14 cellular contexts compared by ENCODE assay signal in the genomic region with DNA sequence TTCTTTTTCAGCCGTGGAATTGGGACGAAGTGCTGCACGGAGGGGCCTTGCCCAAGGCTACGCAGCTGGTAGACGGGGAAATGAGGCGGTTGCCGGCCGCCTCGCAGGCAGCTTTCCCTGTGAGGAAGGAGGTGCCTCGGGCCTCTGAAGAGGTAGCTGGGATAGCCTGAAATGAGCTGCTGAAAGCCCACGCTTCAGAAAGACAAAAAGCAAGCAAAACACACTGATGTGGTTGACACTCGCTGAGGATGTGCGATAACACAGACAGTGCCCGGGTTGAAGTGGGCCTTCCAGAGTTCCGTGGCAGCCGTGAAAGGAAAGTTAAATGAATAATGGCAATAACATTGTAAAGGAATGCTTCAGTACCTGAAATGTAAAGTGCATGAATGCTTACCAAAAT. TPM values are rescaled to one million over a fixed set of nuclear protein-coding genes. Genes with fewer than 3 reads are reported as not detected.
DNase-seq lines count a peak whose midpoint lies in the region; ATAC-seq and FAIRE-seq lines count a peak whose summit lies in the region.
"Had no signal": no experiment of that assay in that cellular context is flagged by ENCODE, and none has a peak within 500 bp of the region (broad histone marks: within the 10 kb centered on the region; RNA-seq: fewer than 3 reads in every experiment).

No MANE protein-coding gene starts in this region.

- no peak for FAIRE-seq in urothelium cell line (lab: Jason Lieb, UNC)
- FAIRE-seq: colon had no signal

- no peaks in the 10 kb centered on the region for H3K36me3 Mint-ChIP-seq in natural killer cell treated with Interleukin-12 subunit alpha and Interleukin-12 subunit beta and Interleukin-15 and Interleukin-18, amount 100 ng/mL, for 72 hours
- H3K36me3 Mint-ChIP-seq in stimulated activated memory B cell treated with anti-CD40 and anti-IgM and Interleukin-4, amounts not matched to agents 10 μg/mL and 1 μg/mL and 100 μg/mL, for 72 hours, result no peaks in the 10 kb centered on the region

- peaks cover 76 to 83% of the 10 kb centered on the region in 2 donors for H3K4me1 Mint-ChIP-seq in natural killer cell treated with Interleukin-12 subunit alpha and Interleukin-12 subunit beta and Interleukin-15 and Interleukin-18, amount 100 ng/mL, for 72 hours (ENCODE audit: low read depth in 2 of 2)
- H3K4me1 Mint-ChIP-seq in stimulated activated memory B cell treated with anti-CD40 and anti-IgM and Interleukin-4, amounts not matched to agents 10 μg/mL and 1 μg/mL and 100 μg/mL, for 72 hours, result peaks cover 25% of the 10 kb centered on the region

- no peaks in the 10 kb centered on the region for H3K9me3 Mint-ChIP-seq in natural killer cell treated with Interleukin-12 subunit alpha and Interleukin-12 subunit beta and Interleukin-15 and Interleukin-18, amount 100 ng/mL, for 72 hours
- no peaks in the 10 kb centered on the region for H3K9me3 Mint-ChIP-seq in stimulated activated memory B cell treated with anti-CD40 and anti-IgM and Interleukin-4, amounts not matched to agents 10 μg/mL and 1 μg/mL and 100 μg/mL, for 72 hours

- H3K4me3 Mint-ChIP-seq in natural killer cell treated with Interleukin-12 subunit alpha and Interleukin-12 subunit beta and Interleukin-15 and Interleukin-18, amount 100 ng/mL, for 72 hours, result peak overlapping the region; percentile 85
- no peak overlapping the region for H3K4me3 Mint-ChIP-seq in stimulated activated memory B cell treated with anti-CD40 and anti-IgM and Interleukin-4, amounts not matched to agents 10 μg/mL and 1 μg/mL and 100 μg/mL, for 72 hours

- DNase-seq in activated CD4-positive, alpha-beta T cell treated with anti-CD3 and anti-CD28 coated beads for 4 hours, result peak; percentile 46 to 48
- peak; percentile 19 for DNase-seq in activated T-helper 9 cell treated with anti-CD3 and anti-CD28 coated beads, Interleukin-2, amount 50 U/mL, for 16 hours (ENCODE audit: low read depth)
- peak; percentile 67 for DNase-seq in natural killer cell treated with Interleukin-12 subunit alpha and Interleukin-12 subunit beta and Interleukin-15 and Interleukin-18, amount 100 ng/mL, for 72 hours (ENCODE audit: low spot score)
- DNase-seq in urothelium cell line (ENCODE audit: low spot score) (no peak), NCI-H345 treated with DMSO at 0.1 percent for 48 hours (lab: John Stamatoyannopoulos, UW; ENCODE audit: unreplicated experiment) (no peak)
- DNase-seq: activated CD4-positive, CD25-positive, alpha-beta regulatory T cell treated with anti-CD3 and anti-CD28 coated beads, Interleukin-2, amount 50 U/mL, for 72 hours; foreskin fibroblast; NCI-H446; occipital lobe; Right ventricle myocardium superior had no signal

- peak; percentile 65 to 66 for ATAC-seq in natural killer cell treated with Interleukin-12 subunit alpha and Interleukin-12 subunit beta and Interleukin-15 and Interleukin-18, amount 100 ng/mL, for 72 hours
- no peak for ATAC-seq in stimulated activated memory B cell treated with anti-CD40 and anti-IgM and Interleukin-4, amounts not matched to agents 10 μg/mL and 1 μg/mL and 100 μg/mL, for 72 hours
- ATAC-seq in GM21529 (IDR thresholded peaks at IDR 0.05; ENCODE audit: unreplicated experiment) (no peak), GM19023 (IDR thresholded peaks at IDR 0.05; ENCODE audit: unreplicated experiment) (no peak)

- H3K27me3 Mint-ChIP-seq in natural killer cell treated with Interleukin-12 subunit alpha and Interleukin-12 subunit beta and Interleukin-15 and Interleukin-18, amount 100 ng/mL, for 72 hours, result no peaks in the 10 kb centered on the region
- H3K27me3 Mint-ChIP-seq in stimulated activated memory B cell treated with anti-CD40 and anti-IgM and Interleukin-4, amounts not matched to agents 10 μg/mL and 1 μg/mL and 100 μg/mL, for 72 hours, result no peaks in the 10 kb centered on the region

- peak overlapping the region; percentile 77 to 91 for H3K27ac Mint-ChIP-seq in natural killer cell treated with Interleukin-12 subunit alpha and Interleukin-12 subunit beta and Interleukin-15 and Interleukin-18, amount 100 ng/mL, for 72 hours
- peak overlapping the region; percentile 22 for H3K27ac Mint-ChIP-seq in stimulated activated memory B cell treated with anti-CD40 and anti-IgM and Interleukin-4, amounts not matched to agents 10 μg/mL and 1 μg/mL and 100 μg/mL, for 72 hours

RNA-seq across cellular contexts. Expression of a gene that starts 47.2 kb away (rescaled TPM):
- total RNA-seq in natural killer cell treated with Interleukin-12 subunit alpha and Interleukin-12 subunit beta and Interleukin-15 and Interleukin-18, amount 100 ng/mL, for 72 hours, result 10 to 100 TPM; 11.8 to 49.3 TPM

Comparison
In these comparisons a context has a peak if more than half of its experiments do, and no peak if none do; other contexts are left out.
1. DNase-seq: peak in activated CD4-positive, alpha-beta T cell treated with anti-CD3 and anti-CD28 coated beads for 4 hours (2 of 2), activated T-helper 9 cell treated with anti-CD3 and anti-CD28 coated beads, Interleukin-2, amount 50 U/mL, for 16 hours (single experiment) and natural killer cell treated with Interleukin-12 subunit alpha and Interleukin-12 subunit beta and Interleukin-15 and Interleukin-18, amount 100 ng/mL, for 72 hours (single experiment); none in urothelium cell line (single experiment) and NCI-H345 treated with DMSO at 0.1 percent for 48 hours (single experiment).
2. ATAC-seq: peak in natural killer cell treated with Interleukin-12 subunit alpha and Interleukin-12 subunit beta and Interleukin-15 and Interleukin-18, amount 100 ng/mL, for 72 hours (2 of 2); none in stimulated activated memory B cell treated with anti-CD40 and anti-IgM and Interleukin-4, amounts not matched to agents 10 μg/mL and 1 μg/mL and 100 μg/mL, for 72 hours (single experiment), GM21529 (single experiment) and GM19023 (single experiment).